ENCODE assay signal across 1 cellular context in genomic region chr3:172040976-172041963, GRCh38.
TF ChIP-seq lines count a peak whose summit lies in the region.

No MANE protein-coding gene starts in this region.

TF ChIP-seq in K562, 482 proteins besides CTCF, POLR2A, EP300 and RAD21 (continued from another document and continues in another):
- TF ChIP-seq AFF1 (IDR thresholded peaks at IDR 0.05; ENCODE audit: low read depth in 1 of 2, partially characterized antibody in 2 of 2) (peak in 1 of 2 experiments; percentile 51), FOSL1 (tag; conservative IDR thresholded peaks at IDR 0.05) (no peak), BRCA1 (IDR thresholded peaks at IDR 0.05) (no peak), BRCA1 (CRISPR knock-in tag; IDR thresholded peaks at IDR 0.05) (no peak), ARNT (IDR thresholded peaks at IDR 0.05) (0 out of 4 replicates have a peak, but pooled peaks of 1 of the 2 experiments have one; percentile 26), JUNB (CRISPR knock-in tag; conservative IDR thresholded peaks at IDR 0.05) (no peak), THAP7 (CRISPR knock-in tag; IDR thresholded peaks at IDR 0.05) (no peak), MEIS2 (IDR thresholded peaks at IDR 0.05; ENCODE audit: partially characterized antibody) (no peak), HLTF (IDR thresholded peaks at IDR 0.05) (peak; percentile 68; the same call in 1 of the 2 replicates), ARHGAP35 (IDR thresholded peaks at IDR 0.05; ENCODE audit: partially characterized antibody) (peak; percentile 46), ZNF518B (CRISPR knock-in tag; IDR thresholded peaks at IDR 0.05) (no peak), KDM2B (CRISPR knock-in tag; IDR thresholded peaks at IDR 0.05) (no peak), RUNX1 (IDR thresholded peaks at IDR 0.05; ENCODE audit: low read depth) (no peak), RHOXF2B (CRISPR knock-in tag; conservative IDR thresholded peaks at IDR 0.05) (no peak), BMI1 (IDR thresholded peaks at IDR 0.05; ENCODE audit: low read length) (no peak), MECOM (CRISPR knock-in tag; IDR thresholded peaks at IDR 0.05) (no peak), TAF9B (IDR thresholded peaks at IDR 0.05; ENCODE audit: partially characterized antibody) (no peak), MIER1 (IDR thresholded peaks at IDR 0.05; ENCODE audit: low read depth) (0 out of 2 replicates have a peak, but pooled peaks have one; percentile 69), ATF1 (CRISPR knock-in tag; IDR thresholded peaks at IDR 0.05) (no peak), ATF1 (tag; IDR thresholded peaks at IDR 0.05) (no peak), ZNF212 (CRISPR knock-in tag; IDR thresholded peaks at IDR 0.05) (no peak), BCLAF1 (IDR thresholded peaks at IDR 0.05; ENCODE audit: borderline replicate concordance in 1 of 2, control insufficient read depth in 1 of 2, low read depth in 2 of 2, low read length in 1 of 2) (no peak), ZNF316 (IDR thresholded peaks at IDR 0.05) (no peak), KLF16 (IDR thresholded peaks at IDR 0.05) (no peak), POLR2B (IDR thresholded peaks at IDR 0.05; ENCODE audit: low read depth, partially characterized antibody) (peak; percentile 21), TOE1 (IDR thresholded peaks at IDR 0.05; ENCODE audit: borderline replicate concordance) (no peak; the same call in 1 of the 2 replicates), TOE1 (CRISPR knock-in tag; IDR thresholded peaks at IDR 0.05; ENCODE audit: borderline replicate concordance, low read depth) (no peak), HDGF (IDR thresholded peaks at IDR 0.05) (0 out of 2 replicates have a peak, but pooled peaks have one; percentile 54), SP2 (IDR thresholded peaks at IDR 0.05; ENCODE audit: extremely low read depth, low read depth, low read length, poor library complexity, severe bottlenecking) (no peak), STAG1 (CRISPR knock-in tag; IDR thresholded peaks at IDR 0.05; ENCODE audit: borderline replicate concordance) (no peak), NBN (IDR thresholded peaks at IDR 0.05; ENCODE audit: low read depth) (0 out of 2 replicates have a peak, but pooled peaks have one; percentile 29), MNT (conservative IDR thresholded peaks at IDR 0.05) (no peak), MTA1 (IDR thresholded peaks at IDR 0.05; ENCODE audit: borderline replicate concordance) (peak; percentile 74; the same call in 1 of the 2 replicates), CC2D1A (IDR thresholded peaks at IDR 0.05) (0 out of 2 replicates have a peak, but pooled peaks have one; percentile 21), BRF1 (IDR thresholded peaks at IDR 0.05; ENCODE audit: borderline replicate concordance, extremely low read depth, insufficient read length) (no peak), HNRNPH1 (optimal IDR thresholded peaks at IDR 0.05; ENCODE audit: low read depth, low read length) (no peak), MYC (IDR thresholded peaks at IDR 0.05; ENCODE audit: low read depth, low read length) (no peak), MYC (CRISPR knock-in tag; IDR thresholded peaks at IDR 0.05; ENCODE audit: borderline replicate concordance, low read depth) (0 out of 2 replicates have a peak, but pooled peaks have one; percentile 41), CSDE1 (IDR thresholded peaks at IDR 0.05) (0 out of 4 replicates have a peak, but pooled peaks of 1 of the 2 experiments have one; percentile 40), UBTF (IDR thresholded peaks at IDR 0.05; ENCODE audit: borderline replicate concordance in 1 of 2, low read depth in 2 of 2, low read length in 2 of 2) (no peak), ZNF644 (tag; IDR thresholded peaks at IDR 0.05; ENCODE audit: low read depth) (no peak), NR3C1 (CRISPR knock-in tag; IDR thresholded peaks at IDR 0.05) (no peak), KDM4B (IDR thresholded peaks at IDR 0.05; ENCODE audit: borderline replicate concordance in 2 of 2, low read depth in 1 of 2) (no peak), DNMT1 (IDR thresholded peaks at IDR 0.05) (0 out of 2 replicates have a peak, but pooled peaks have one; percentile 80), ZNF740 (CRISPR knock-in tag; IDR thresholded peaks at IDR 0.05) (no peak), ZNF740 (tag; IDR thresholded peaks at IDR 0.05) (0 out of 4 replicates have a peak, but pooled peaks of 1 of the 2 experiments have one; percentile 23), USF2 (CRISPR knock-in tag; IDR thresholded peaks at IDR 0.05) (no peak), GTF2E2 (tag; IDR thresholded peaks at IDR 0.05) (no peak), BRF2 (IDR thresholded peaks at IDR 0.05; ENCODE audit: borderline replicate concordance, insufficient read depth, insufficient read length) (no peak)
